9 cellular contexts compared by ENCODE assay signal in genomic region chr5:129541648-129542251, GRCh38.
DNase-seq lines count a peak whose midpoint lies in the region; ATAC-seq and TF ChIP-seq lines count a peak whose summit lies in the region.
"Had no signal": no experiment of that assay in that cellular context is flagged by ENCODE, and none has a peak within 500 bp of the region (broad histone marks: within the 10 kb centered on the region; RNA-seq: fewer than 3 reads in every experiment).

No MANE protein-coding gene starts in this region.

- no peak overlapping the region for H3K27ac ChIP-seq in SU-DHL-6 (ENCODE audit: low read depth, low read length)

- no peak overlapping the region for H3K9ac ChIP-seq in SU-DHL-6 (ENCODE audit: low read length)

- H3K9me3 Mint-ChIP-seq in nephron = peaks cover 9% of the 10 kb centered on the region
- peaks cover 8% of the 10 kb centered on the region for H3K9me3 Mint-ChIP-seq in activated T-helper 1 cell treated with anti-CD3 and anti-CD28 coated beads, Interleukin-12 subunit alpha, Interleukin-12 subunit beta, Interleukin-2, Interleukin-4 antibody, amounts not matched to agents 30 ng/mL and 10 ng/mL and 1 ng/mL, durations not matched to agents 14 hours and 24 hours and 36 hours

- ATAC-seq in GM18870 (IDR thresholded peaks at IDR 0.05; ENCODE audit: unreplicated experiment) (peak; percentile 74), HG03342 (IDR thresholded peaks at IDR 0.05; ENCODE audit: unreplicated experiment) (peak; percentile 60)

- H3K4me2 ChIP-seq in SU-DHL-6 (ENCODE audit: low read depth, low read length, poor library complexity, severe bottlenecking) = no peak overlapping the region

- H4K20me1 ChIP-seq in SU-DHL-6 (ENCODE audit: low read depth, low read length) = no peaks in the 10 kb centered on the region

- H3K4me1 Mint-ChIP-seq in nephron = no peaks in the 10 kb centered on the region
- no peaks in the 10 kb centered on the region for H3K4me1 Mint-ChIP-seq in activated T-helper 1 cell treated with anti-CD3 and anti-CD28 coated beads, Interleukin-12 subunit alpha, Interleukin-12 subunit beta, Interleukin-2, Interleukin-4 antibody, amounts not matched to agents 30 ng/mL and 10 ng/mL and 1 ng/mL, durations not matched to agents 14 hours and 24 hours and 36 hours (ENCODE audit: low read depth)

- no peaks in the 10 kb centered on the region for H3K27me3 Mint-ChIP-seq in nephron (ENCODE audit: low read depth)
- no peaks in the 10 kb centered on the region for H3K27me3 Mint-ChIP-seq in activated T-helper 1 cell treated with anti-CD3 and anti-CD28 coated beads, Interleukin-12 subunit alpha, Interleukin-12 subunit beta, Interleukin-2, Interleukin-4 antibody, amounts not matched to agents 30 ng/mL and 10 ng/mL and 1 ng/mL, durations not matched to agents 14 hours and 24 hours and 36 hours (ENCODE audit: insufficient read depth)

- peak; percentile 28 for TF ChIP-seq CTCF in SU-DHL-6 (IDR thresholded peaks at IDR 0.05; ENCODE audit: insufficient read depth, low read length, poor library complexity, severe bottlenecking)
- TF ChIP-seq CTCF in nephron (IDR thresholded peaks at IDR 0.05; ENCODE audit: unreplicated experiment in 3 of 3) = peak in 2 of 3 experiments; percentile 17

- peaks cover 16% of the 10 kb centered on the region for H3K36me3 Mint-ChIP-seq in nephron (ENCODE audit: low read depth)
- no peaks in the 10 kb centered on the region for H3K36me3 Mint-ChIP-seq in activated T-helper 1 cell treated with anti-CD3 and anti-CD28 coated beads, Interleukin-12 subunit alpha, Interleukin-12 subunit beta, Interleukin-2, Interleukin-4 antibody, amounts not matched to agents 30 ng/mL and 10 ng/mL and 1 ng/mL, durations not matched to agents 14 hours and 24 hours and 36 hours (ENCODE audit: low read depth)

- H3K9me3 ChIP-seq in SU-DHL-6 (ENCODE audit: insufficient read depth, low read length) = no peaks in the 10 kb centered on the region

- H2AFZ ChIP-seq in SU-DHL-6 (ENCODE audit: low read depth, low read length, severe bottlenecking) = no peak overlapping the region

- no peaks in the 10 kb centered on the region for H3K27me3 ChIP-seq in SU-DHL-6 (ENCODE audit: low read length)

- H3K4me3 Mint-ChIP-seq in nephron = no peak overlapping the region
- no peak overlapping the region for H3K4me3 Mint-ChIP-seq in activated T-helper 1 cell treated with anti-CD3 and anti-CD28 coated beads, Interleukin-12 subunit alpha, Interleukin-12 subunit beta, Interleukin-2, Interleukin-4 antibody, amounts not matched to agents 30 ng/mL and 10 ng/mL and 1 ng/mL, durations not matched to agents 14 hours and 24 hours and 36 hours

- no peak overlapping the region for H3K4me3 ChIP-seq in SU-DHL-6 (ENCODE audit: insufficient read depth, low read length, poor library complexity, severe bottlenecking)

- no peak overlapping the region for H3K27ac Mint-ChIP-seq in nephron
- H3K27ac Mint-ChIP-seq in activated T-helper 1 cell treated with anti-CD3 and anti-CD28 coated beads, Interleukin-12 subunit alpha, Interleukin-12 subunit beta, Interleukin-2, Interleukin-4 antibody, amounts not matched to agents 30 ng/mL and 10 ng/mL and 1 ng/mL, durations not matched to agents 14 hours and 24 hours and 36 hours = no peak overlapping the region

- DNase-seq in stimulated activated CD4-positive, alpha-beta T cell treated with anti-CD3 and anti-CD28 coated beads, Interleukin-4, amount 100 ng/mL, for 4 hours = no peak
- DNase-seq in activated T-helper 1 cell treated with anti-CD3 and anti-CD28 coated beads, Interleukin-12 subunit alpha, Interleukin-12 subunit beta, Interleukin-2, Interleukin-4 antibody, amounts not matched to agents 30 ng/mL and 10 ng/mL and 1 ng/mL, durations not matched to agents 14 hours and 24 hours and 36 hours (ENCODE audit: low spot score) = no peak
- no peak for DNase-seq in ureter (ENCODE audit: low spot score)
- no peak for DNase-seq in amygdala (lab: John Stamatoyannopoulos, UW)
- DNase-seq: activated T-cell treated with anti-CD3 and anti-CD28 coated beads, Interleukin-2, amount 50 U/mL, for 48 hours had no signal

- H3K79me2 ChIP-seq in SU-DHL-6 (ENCODE audit: insufficient read depth, low read length) = no peaks in the 10 kb centered on the region

- intact Hi-C loops in activated T-helper 1 cell treated with anti-CD3 and anti-CD28 coated beads, Interleukin-12 subunit alpha, Interleukin-12 subunit beta, Interleukin-2, Interleukin-4 antibody, amounts not matched to agents 30 ng/mL and 10 ng/mL and 1 ng/mL, durations not matched to agents 14 hours and 24 hours and 36 hours (cut with micrococcal nuclease) = no loop called here

- no peaks in the 10 kb centered on the region for H3K36me3 ChIP-seq in SU-DHL-6 (ENCODE audit: low read length)

- H3F3A ChIP-seq in SU-DHL-6 (ENCODE audit: insufficient read depth) = no peaks in the 10 kb centered on the region

- H3K9me2 ChIP-seq in SU-DHL-6 (replicated peaks; ENCODE audit: insufficient read depth, low read length) = no peaks in the 10 kb centered on the region
